In the genomic region with DNA sequence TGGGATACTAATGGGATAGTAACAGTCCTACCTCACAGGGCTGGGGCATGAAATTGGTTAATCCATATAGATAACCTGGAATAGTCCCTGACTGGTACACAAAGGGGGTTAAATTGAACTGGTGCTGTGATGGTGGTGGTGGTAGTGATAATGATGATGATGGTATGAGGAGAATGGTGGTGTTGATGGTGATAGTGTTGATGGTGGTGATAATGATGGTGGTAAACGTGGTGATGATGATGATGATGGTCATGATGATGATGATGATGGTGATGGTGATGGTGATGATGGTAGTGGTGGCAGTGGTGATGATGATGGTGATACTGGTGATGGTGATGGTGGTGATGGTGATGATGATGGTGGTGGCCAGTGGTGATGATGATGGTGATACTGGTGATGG, we compare ENCODE assay signal across 1 cellular context.
TF ChIP-seq lines count a peak whose summit lies in the region.

No MANE protein-coding gene starts in this region.

TF ChIP-seq in GM12878, 131 proteins besides CTCF, POLR2A, EP300 and RAD21 (continued from another document):
- no peak for TF ChIP-seq SMARCA5 (IDR thresholded peaks at IDR 0.05)
- TF ChIP-seq, protein P1, sequence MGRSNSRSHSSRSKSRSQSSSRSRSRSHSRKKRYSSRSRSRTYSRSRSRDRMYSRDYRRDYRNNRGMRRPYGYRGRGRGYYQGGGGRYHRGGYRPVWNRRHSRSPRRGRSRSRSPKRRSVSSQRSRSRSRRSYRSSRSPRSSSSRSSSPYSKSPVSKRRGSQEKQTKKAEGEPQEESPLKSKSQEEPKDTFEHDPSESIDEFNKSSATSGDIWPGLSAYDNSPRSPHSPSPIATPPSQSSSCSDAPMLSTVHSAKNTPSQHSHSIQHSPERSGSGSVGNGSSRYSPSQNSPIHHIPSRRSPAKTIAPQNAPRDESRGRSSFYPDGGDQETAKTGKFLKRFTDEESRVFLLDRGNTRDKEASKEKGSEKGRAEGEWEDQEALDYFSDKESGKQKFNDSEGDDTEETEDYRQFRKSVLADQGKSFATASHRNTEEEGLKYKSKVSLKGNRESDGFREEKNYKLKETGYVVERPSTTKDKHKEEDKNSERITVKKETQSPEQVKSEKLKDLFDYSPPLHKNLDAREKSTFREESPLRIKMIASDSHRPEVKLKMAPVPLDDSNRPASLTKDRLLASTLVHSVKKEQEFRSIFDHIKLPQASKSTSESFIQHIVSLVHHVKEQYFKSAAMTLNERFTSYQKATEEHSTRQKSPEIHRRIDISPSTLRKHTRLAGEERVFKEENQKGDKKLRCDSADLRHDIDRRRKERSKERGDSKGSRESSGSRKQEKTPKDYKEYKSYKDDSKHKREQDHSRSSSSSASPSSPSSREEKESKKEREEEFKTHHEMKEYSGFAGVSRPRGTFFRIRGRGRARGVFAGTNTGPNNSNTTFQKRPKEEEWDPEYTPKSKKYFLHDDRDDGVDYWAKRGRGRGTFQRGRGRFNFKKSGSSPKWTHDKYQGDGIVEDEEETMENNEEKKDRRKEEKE (IDR thresholded peaks at IDR 0.05): no peak
- TF ChIP-seq KDM1A (IDR thresholded peaks at IDR 0.05; ENCODE audit: borderline replicate concordance): no peak
- TF ChIP-seq BHLHE40 (IDR thresholded peaks at IDR 0.05; ENCODE audit: borderline replicate concordance in 1 of 2, low read depth in 2 of 2, low read length in 1 of 2): no peak
- TF ChIP-seq SUZ12 (IDR thresholded peaks at IDR 0.05; ENCODE audit: unreplicated experiment): no peak
- no peak for TF ChIP-seq MYB (IDR thresholded peaks at IDR 0.05; ENCODE audit: borderline replicate concordance, low read depth, low read length)
- no peak for TF ChIP-seq NBN (IDR thresholded peaks at IDR 0.05)
- no peak for TF ChIP-seq CBX5 (IDR thresholded peaks at IDR 0.05; ENCODE audit: low read depth)
